In the genomic region with DNA sequence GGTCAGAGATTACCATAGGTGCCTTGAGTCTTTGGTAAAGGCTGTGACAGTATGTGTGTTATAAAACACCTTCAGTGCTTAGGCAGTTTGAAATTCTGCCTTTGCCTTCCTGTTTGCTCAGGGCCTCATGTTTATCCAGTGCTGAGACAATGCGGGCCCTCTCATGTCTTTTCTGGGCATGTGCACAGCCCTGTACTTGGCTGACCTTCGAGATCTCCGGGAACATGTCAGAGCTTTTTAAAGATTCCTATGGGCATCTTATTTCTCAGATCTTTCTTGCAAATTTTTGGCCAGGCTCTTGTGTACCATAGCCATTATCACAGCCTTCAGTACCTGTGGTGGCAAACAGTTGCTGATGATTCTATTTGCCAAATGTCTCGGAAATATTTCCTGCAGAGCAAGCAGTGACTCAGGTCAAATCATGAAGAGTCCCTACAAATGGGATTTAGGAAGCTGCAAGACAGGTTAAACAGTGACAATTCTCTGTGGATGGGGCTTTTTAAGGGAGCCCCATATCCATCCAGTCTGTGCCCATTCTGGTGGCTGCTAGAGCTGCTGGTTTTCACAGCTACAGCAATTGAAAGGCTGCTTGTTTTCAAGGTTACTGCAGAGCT, we compare ENCODE assay signal across 12 cellular contexts. TPM values are rescaled to one million over a fixed set of nuclear protein-coding genes. Genes with fewer than 3 reads are reported as not detected.
DNase-seq lines count a peak whose midpoint lies in the region; ATAC-seq and TF ChIP-seq lines count a peak whose summit lies in the region.
"Had no signal": no experiment of that assay in that cellular context is flagged by ENCODE, and none has a peak within 500 bp of the region (broad histone marks: within the 10 kb centered on the region; RNA-seq: fewer than 3 reads in every experiment).

No MANE protein-coding gene starts in this region.

- TF ChIP-seq RAD21 in liver (IDR thresholded peaks at IDR 0.05), result no peak

- H3K36me3 Mint-ChIP-seq in stimulated activated memory B cell treated with anti-CD40 and anti-IgM and Interleukin-4, amounts not matched to agents 10 μg/mL and 1 μg/mL and 100 μg/mL, for 72 hours, result peaks cover 34% of the 10 kb centered on the region

- POLR2A ChIA-PET in A673 (lab: Charles Lee; ENCODE audit: low non-redundant PET), result no interaction called here

- WGBS in liver, result 32% methylated on average over 4 of the region's 4 CpGs

- no peaks in the 10 kb centered on the region for H3K27me3 ChIP-seq in A673 (replicated peaks; ENCODE audit: insufficient read depth, low read depth, low read length, poor library complexity)
- no peaks in the 10 kb centered on the region for H3K27me3 ChIP-seq in liver (ENCODE audit: control insufficient read depth in 4 of 4, insufficient read depth in 4 of 4, low read length in 3 of 4)
- H3K27me3 ChIP-seq in brain microvascular endothelial cell (replicated peaks), result no peaks in the 10 kb centered on the region

- no peak for ATAC-seq in stimulated activated memory B cell treated with anti-CD40 and anti-IgM and Interleukin-4, amounts not matched to agents 10 μg/mL and 1 μg/mL and 100 μg/mL, for 72 hours
- ATAC-seq in GM21825 (IDR thresholded peaks at IDR 0.05; ENCODE audit: unreplicated experiment), result no peak
- ATAC-seq: activated CD8-positive, alpha-beta T cell treated with anti-CD3 and anti-CD28 coated beads, Interleukin-2, amount 10 ng/mL, durations not matched to agents 7 days and 5 days had no signal

- no peaks in the 10 kb centered on the region for H3K27me3 Mint-ChIP-seq in stimulated activated memory B cell treated with anti-CD40 and anti-IgM and Interleukin-4, amounts not matched to agents 10 μg/mL and 1 μg/mL and 100 μg/mL, for 72 hours

- H3K4me3 ChIP-seq in A673 (ENCODE audit: low read depth, low read length, poor library complexity, severe bottlenecking) (peak overlapping the region; percentile 23), epithelial cell of esophagus (ENCODE audit: low read length) (no peak overlapping the region), liver (ENCODE audit: low read depth in 1 of 3, low read length in 3 of 3) (no peak overlapping the region), brain microvascular endothelial cell (ENCODE audit: low read depth, low read length) (no peak overlapping the region)

- H3K9me3 ChIP-seq in A673 (ENCODE audit: low read depth, low read length, poor library complexity, severe bottlenecking) (peaks cover 13% of the 10 kb centered on the region), liver (ENCODE audit: control insufficient read depth in 4 of 4, low read length in 3 of 4) (no peaks in the 10 kb centered on the region)

- BruUV-seq in A673 (replicated peaks; lab: Mats Ljungman, UMichigan), result no TSS peak

- in situ Hi-C loops in brain microvascular endothelial cell (cut with HindIII; ENCODE audit: low pct_ligation_motif_present, low sequenced_read_pairs), result no loop called here

- no peak for DNase-seq in A673 (ENCODE audit: low spot score)
- peak; percentile 84 for DNase-seq in NCI-H2029 treated with DMSO at 0.1 percent for 48 hours (lab: John Stamatoyannopoulos, UW)
- DNase-seq in epithelial cell of esophagus (ENCODE audit: low read depth), result peak; percentile 71
- no peak for DNase-seq in brain microvascular endothelial cell
- no peak for DNase-seq in activated T-cell treated with anti-CD3 and anti-CD28 coated beads, Interleukin-2, amount 50 U/mL, for 48 hours
- DNase-seq: activated CD8-positive, alpha-beta T cell treated with anti-CD3 and anti-CD28 coated beads, Interleukin-2, amount 10 ng/mL, durations not matched to agents 7 days and 5 days; glutamatergic neuron; NCI-H1092 treated with DMSO at 0.1 percent for 48 hours; NCI-H82 had no signal

- H3K4me1 ChIP-seq in A673 (ENCODE audit: insufficient read depth, low read length, poor library complexity, severe bottlenecking), result peaks cover 49% of the 10 kb centered on the region
- peaks cover 5 to 16% (median 9%) of the 10 kb centered on the region in 4 donors for H3K4me1 ChIP-seq in liver (ENCODE audit: control insufficient read depth in 4 of 4, insufficient read depth in 4 of 4, low read length in 3 of 4)

- intact Hi-C loops in A673 (cut with micrococcal nuclease; ENCODE audit: unreplicated experiment), result no loop called here

- H3K27ac ChIP-seq in A673 (ENCODE audit: low read depth, low read length, poor library complexity, severe bottlenecking) (peak overlapping the region; percentile 71), liver (ENCODE audit: low read depth in 1 of 2, low read length in 2 of 2) (peak overlapping the region in 1 of 2 donors; percentile 28), brain microvascular endothelial cell (no peak overlapping the region)

- H3K4me1 Mint-ChIP-seq in stimulated activated memory B cell treated with anti-CD40 and anti-IgM and Interleukin-4, amounts not matched to agents 10 μg/mL and 1 μg/mL and 100 μg/mL, for 72 hours, result no peaks in the 10 kb centered on the region

- no peak for TF ChIP-seq CTCF in A673 (conservative IDR thresholded peaks at IDR 0.05; ENCODE audit: low read depth, low read length)
- no peak for TF ChIP-seq CTCF in epithelial cell of esophagus (IDR thresholded peaks at IDR 0.05; ENCODE audit: insufficient read depth, low read depth, low read length, missing control alignments)
- TF ChIP-seq CTCF in liver (IDR thresholded peaks at IDR 0.05; ENCODE audit: low read depth, low read length, missing input control), result no peak
- TF ChIP-seq CTCF in brain microvascular endothelial cell (IDR thresholded peaks at IDR 0.05; ENCODE audit: low read depth, low read length, missing control alignments), result no peak

- peaks cover 4% of the 10 kb centered on the region for H3K9me3 Mint-ChIP-seq in stimulated activated memory B cell treated with anti-CD40 and anti-IgM and Interleukin-4, amounts not matched to agents 10 μg/mL and 1 μg/mL and 100 μg/mL, for 72 hours

- CTCF ChIA-PET in A673 (lab: Charles Lee), result no interaction called here

- H3K4me3 Mint-ChIP-seq in stimulated activated memory B cell treated with anti-CD40 and anti-IgM and Interleukin-4, amounts not matched to agents 10 μg/mL and 1 μg/mL and 100 μg/mL, for 72 hours, result no peak overlapping the region
- H3K4me3 Mint-ChIP-seq: activated CD8-positive, alpha-beta T cell treated with anti-CD3 and anti-CD28 coated beads, Interleukin-2, amount 10 ng/mL, durations not matched to agents 7 days and 5 days had no signal

- peak overlapping the region in 1 of 2 donors; percentile 47 for H3K9ac ChIP-seq in liver (ENCODE audit: low read depth in 1 of 2, low read length in 2 of 2)

- H3K36me3 ChIP-seq in A673 (ENCODE audit: insufficient read depth, low read length, poor library complexity, severe bottlenecking) (peaks cover 95% of the 10 kb centered on the region), liver (ENCODE audit: control insufficient read depth in 4 of 4, insufficient read depth in 3 of 4, low read depth in 1 of 4, low read length in 3 of 4) (peaks cover 2 to 18% (median 5%) of the 10 kb centered on the region in 4 donors), brain microvascular endothelial cell (replicated peaks) (no peaks in the 10 kb centered on the region)

- no peak overlapping the region for H3K27ac Mint-ChIP-seq in stimulated activated memory B cell treated with anti-CD40 and anti-IgM and Interleukin-4, amounts not matched to agents 10 μg/mL and 1 μg/mL and 100 μg/mL, for 72 hours
- H3K27ac Mint-ChIP-seq: activated CD8-positive, alpha-beta T cell treated with anti-CD3 and anti-CD28 coated beads, Interleukin-2, amount 10 ng/mL, durations not matched to agents 7 days and 5 days had no signal

TF ChIP-seq in liver, 16 proteins besides CTCF, POLR2A, EP300 and RAD21 (continues in another document):
- TF ChIP-seq, protein P1, sequence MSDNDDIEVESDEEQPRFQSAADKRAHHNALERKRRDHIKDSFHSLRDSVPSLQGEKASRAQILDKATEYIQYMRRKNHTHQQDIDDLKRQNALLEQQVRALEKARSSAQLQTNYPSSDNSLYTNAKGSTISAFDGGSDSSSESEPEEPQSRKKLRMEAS (IDR thresholded peaks at IDR 0.05), result peak; percentile 54
- peak; percentile 48 to 53 for TF ChIP-seq HNF4A (conservative IDR thresholded peaks at IDR 0.05)
- TF ChIP-seq, protein P2, sequence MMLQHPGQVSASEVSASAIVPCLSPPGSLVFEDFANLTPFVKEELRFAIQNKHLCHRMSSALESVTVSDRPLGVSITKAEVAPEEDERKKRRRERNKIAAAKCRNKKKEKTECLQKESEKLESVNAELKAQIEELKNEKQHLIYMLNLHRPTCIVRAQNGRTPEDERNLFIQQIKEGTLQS (IDR thresholded peaks at IDR 0.05), result no peak
- TF ChIP-seq YY1 (IDR thresholded peaks at IDR 0.05), result peak; percentile 45
- TF ChIP-seq FOXA1 (IDR thresholded peaks at IDR 0.05), result peak; percentile 48
- TF ChIP-seq, protein P3, sequence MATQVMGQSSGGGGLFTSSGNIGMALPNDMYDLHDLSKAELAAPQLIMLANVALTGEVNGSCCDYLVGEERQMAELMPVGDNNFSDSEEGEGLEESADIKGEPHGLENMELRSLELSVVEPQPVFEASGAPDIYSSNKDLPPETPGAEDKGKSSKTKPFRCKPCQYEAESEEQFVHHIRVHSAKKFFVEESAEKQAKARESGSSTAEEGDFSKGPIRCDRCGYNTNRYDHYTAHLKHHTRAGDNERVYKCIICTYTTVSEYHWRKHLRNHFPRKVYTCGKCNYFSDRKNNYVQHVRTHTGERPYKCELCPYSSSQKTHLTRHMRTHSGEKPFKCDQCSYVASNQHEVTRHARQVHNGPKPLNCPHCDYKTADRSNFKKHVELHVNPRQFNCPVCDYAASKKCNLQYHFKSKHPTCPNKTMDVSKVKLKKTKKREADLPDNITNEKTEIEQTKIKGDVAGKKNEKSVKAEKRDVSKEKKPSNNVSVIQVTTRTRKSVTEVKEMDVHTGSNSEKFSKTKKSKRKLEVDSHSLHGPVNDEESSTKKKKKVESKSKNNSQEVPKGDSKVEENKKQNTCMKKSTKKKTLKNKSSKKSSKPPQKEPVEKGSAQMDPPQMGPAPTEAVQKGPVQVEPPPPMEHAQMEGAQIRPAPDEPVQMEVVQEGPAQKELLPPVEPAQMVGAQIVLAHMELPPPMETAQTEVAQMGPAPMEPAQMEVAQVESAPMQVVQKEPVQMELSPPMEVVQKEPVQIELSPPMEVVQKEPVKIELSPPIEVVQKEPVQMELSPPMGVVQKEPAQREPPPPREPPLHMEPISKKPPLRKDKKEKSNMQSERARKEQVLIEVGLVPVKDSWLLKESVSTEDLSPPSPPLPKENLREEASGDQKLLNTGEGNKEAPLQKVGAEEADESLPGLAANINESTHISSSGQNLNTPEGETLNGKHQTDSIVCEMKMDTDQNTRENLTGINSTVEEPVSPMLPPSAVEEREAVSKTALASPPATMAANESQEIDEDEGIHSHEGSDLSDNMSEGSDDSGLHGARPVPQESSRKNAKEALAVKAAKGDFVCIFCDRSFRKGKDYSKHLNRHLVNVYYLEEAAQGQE (IDR thresholded peaks at IDR 0.05), result peak; percentile 46
- peak; percentile 61 to 68 for TF ChIP-seq JUND (IDR thresholded peaks at IDR 0.05)

RNA-seq across cellular contexts. Expression of a gene that starts 42.1 kb away (rescaled TPM):
- total RNA-seq in A673 (2021) (272 and 293 TPM in 2 replicates), liver (10 to 100 TPM; 24.7 to 33.4 TPM)
- polyA plus RNA-seq in liver, result 10 to 100 TPM; 10.3 TPM

Comparison
In these comparisons a context has a peak if more than half of its experiments do, and no peak if none do; other contexts are left out.
1. DNase-seq: peak in NCI-H2029 treated with DMSO at 0.1 percent for 48 hours (single experiment) and epithelial cell of esophagus (single experiment); none in A673 (single experiment), brain microvascular endothelial cell (single experiment) and activated T-cell treated with anti-CD3 and anti-CD28 coated beads, Interleukin-2, amount 50 U/mL, for 48 hours (0 of 2).